In the genomic region with DNA sequence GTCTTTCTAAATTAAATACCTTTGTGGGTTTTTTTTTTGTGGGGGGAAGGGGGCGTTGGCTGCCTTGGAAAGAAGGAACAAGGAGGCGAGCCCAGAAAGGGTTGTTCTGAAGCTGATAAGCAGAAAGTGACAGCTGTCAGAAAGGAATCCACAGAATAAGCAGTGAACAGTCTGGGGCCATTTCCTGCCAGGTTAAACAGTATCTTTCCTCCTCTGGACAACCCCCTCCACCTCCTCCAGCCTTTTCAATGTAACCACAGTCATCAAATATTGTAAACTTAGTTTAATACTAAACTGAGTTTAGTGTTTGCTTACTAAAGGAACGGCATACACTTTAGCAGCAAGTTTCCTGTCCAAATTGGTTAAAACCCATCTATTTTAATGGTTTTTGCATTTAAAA, we compare ENCODE assay signal across 10 cellular contexts.
"Had no signal": no experiment of that assay in that cellular context is flagged by ENCODE, and none has a peak within 500 bp of the region (broad histone marks: within the 10 kb centered on the region; RNA-seq: fewer than 3 reads in every experiment).

No MANE protein-coding gene starts in this region.

- H3K9me3 ChIP-seq: gastroesophageal sphincter, right atrium auricular region, tibial artery had no signal

- DNase-seq: activated naive CD4-positive, alpha-beta T cell treated with anti-CD3 and anti-CD28 coated beads, Interleukin-2, amount 10 ng/mL, durations not matched to agents 7 days and 5 days; central memory CD4-positive, alpha-beta T cell; cortex of kidney; effector CD8-positive, alpha-beta T cell; hippocampal formation; tibial artery had no signal

- H3K27me3 ChIP-seq: gastroesophageal sphincter, right atrium auricular region, tibial artery had no signal

- H3K27ac ChIP-seq: gastroesophageal sphincter, right atrium auricular region, tibial artery had no signal

- ATAC-seq: gastroesophageal sphincter, left lobe of liver had no signal

- H3K4me1 ChIP-seq: gastroesophageal sphincter, tibial artery had no signal

- H3K4me2 ChIP-seq: smooth muscle cell had no signal

- H3K4me3 ChIP-seq: gastroesophageal sphincter, right atrium auricular region, smooth muscle cell, tibial artery had no signal
